8 cellular contexts compared by ENCODE assay signal in genomic region chr10:22927661-22928403, GRCh38. TPM values are rescaled to one million over a fixed set of nuclear protein-coding genes. Genes with fewer than 3 reads are reported as not detected.
A peak's percentile ranks its signal among the peaks of the same experiment; 100 is the strongest.
DNase-seq lines count a peak whose midpoint lies in the region; ATAC-seq and TF ChIP-seq lines count a peak whose summit lies in the region.

TSS of gene ARMC3 (plus strand) at chr10:22928053. CDS start at chr10:22931997, 3,944 bp downstream.

- H3K36me3 ChIP-seq in BE2C = no peaks in the 10 kb centered on the region
- H3K36me3 ChIP-seq in HUES64 (ENCODE audit: insufficient read depth, low read length) = no peaks in the 10 kb centered on the region

- WGBS in HUES64 = 8% methylated on average over 41 of the region's 41 CpGs

- H3K4me3 ChIP-seq in BE2C (ENCODE audit: low read depth, low read length) = peak within 1 kb of the TSS; percentile 59
- H3K4me3 ChIP-seq in HUES64 (ENCODE audit: low read length) = peak within 1 kb of the TSS; percentile 62
- peak within 1 kb of the TSS; percentile 71 for H3K4me3 ChIP-seq in coronary artery

- H3K4me1 ChIP-seq in BE2C (no peaks in the 10 kb centered on the region), HUES64 (ENCODE audit: insufficient read depth, low read length) (peaks cover 3% of the 10 kb centered on the region; the same call in 1 of the 2 replicates)

- ATAC-seq in GM19455 (IDR thresholded peaks at IDR 0.05; ENCODE audit: unreplicated experiment) (peak; percentile 89), left lobe of liver (peak; percentile 79)

- no peak within 1 kb of the TSS for H3K27ac ChIP-seq in HUES64 (ENCODE audit: low read depth, low read length)
- H3K27ac ChIP-seq in coronary artery = no peak within 1 kb of the TSS

- DNase-seq in BE2C (peak; percentile 71), coronary artery (ENCODE audit: low spot score) (peak; percentile 81), left lobe of liver (ENCODE audit: low spot score) (peak; percentile 50), SW 1271 (lab: John Stamatoyannopoulos, UW) (no peak)
- peak; percentile 46 to 47 for DNase-seq in activated CD4-positive, alpha-beta T cell treated with anti-CD3 and anti-CD28 coated beads for 24 hours (ENCODE audit: low read depth in 2 of 2)
- peak; percentile 65 to 72 for DNase-seq in stimulated activated CD4-positive, alpha-beta T cell treated with anti-CD3 and anti-CD28 coated beads, Interleukin-2, amount 100 ng/mL, for 24 hours

- TF ChIP-seq CTCF in BE2C (IDR thresholded peaks at IDR 0.05; ENCODE audit: low read depth, low read length) = no peak
- TF ChIP-seq CTCF in coronary artery (IDR thresholded peaks at IDR 0.05) = no peak

- H3K9me3 ChIP-seq in BE2C (no peaks in the 10 kb centered on the region), HUES64 (ENCODE audit: insufficient read depth, low read depth, low read length) (no peaks in the 10 kb centered on the region)

- H3K9ac ChIP-seq in HUES64 (ENCODE audit: low read depth, low read length) = peak within 1 kb of the TSS; percentile 70

- H3K27me3 ChIP-seq in BE2C (no peaks in the 10 kb centered on the region), HUES64 (ENCODE audit: insufficient read depth, low read length) (peaks cover 34% of the 10 kb centered on the region)

RNA-seq across cellular contexts. Expression of gene ARMC3, which starts in this region (rescaled TPM):
- polyA plus RNA-seq in BE2C (2012; ENCODE audit: insufficient read depth, insufficient read length, low read depth) = not detected
- polyA plus RNA-seq in HUES64 (2013, experiment 1 of 2) = 0.90 TPM
- polyA plus RNA-seq in HUES64 (2013, experiment 2 of 2) = 1.6 TPM
- total RNA-seq in left lobe of liver = not detected

Comparison
In these comparisons a context has a peak if more than half of its experiments do, and no peak if none do; other contexts are left out.
1. Peak in DNase-seq and ATAC-seq in left lobe of liver; RNA of the gene not detected or under 1 TPM.
2. DNase-seq: peak in BE2C (single experiment), activated CD4-positive, alpha-beta T cell treated with anti-CD3 and anti-CD28 coated beads for 24 hours (2 of 2), coronary artery (single experiment) and stimulated activated CD4-positive, alpha-beta T cell treated with anti-CD3 and anti-CD28 coated beads, Interleukin-2, amount 100 ng/mL, for 24 hours (2 of 2); none in SW 1271 (0 of 2).
3. Peak in every context shown above with its lines, with median percentiles within 50 percentile points of each other: H3K4me3 ChIP-seq.